In the genomic region with DNA sequence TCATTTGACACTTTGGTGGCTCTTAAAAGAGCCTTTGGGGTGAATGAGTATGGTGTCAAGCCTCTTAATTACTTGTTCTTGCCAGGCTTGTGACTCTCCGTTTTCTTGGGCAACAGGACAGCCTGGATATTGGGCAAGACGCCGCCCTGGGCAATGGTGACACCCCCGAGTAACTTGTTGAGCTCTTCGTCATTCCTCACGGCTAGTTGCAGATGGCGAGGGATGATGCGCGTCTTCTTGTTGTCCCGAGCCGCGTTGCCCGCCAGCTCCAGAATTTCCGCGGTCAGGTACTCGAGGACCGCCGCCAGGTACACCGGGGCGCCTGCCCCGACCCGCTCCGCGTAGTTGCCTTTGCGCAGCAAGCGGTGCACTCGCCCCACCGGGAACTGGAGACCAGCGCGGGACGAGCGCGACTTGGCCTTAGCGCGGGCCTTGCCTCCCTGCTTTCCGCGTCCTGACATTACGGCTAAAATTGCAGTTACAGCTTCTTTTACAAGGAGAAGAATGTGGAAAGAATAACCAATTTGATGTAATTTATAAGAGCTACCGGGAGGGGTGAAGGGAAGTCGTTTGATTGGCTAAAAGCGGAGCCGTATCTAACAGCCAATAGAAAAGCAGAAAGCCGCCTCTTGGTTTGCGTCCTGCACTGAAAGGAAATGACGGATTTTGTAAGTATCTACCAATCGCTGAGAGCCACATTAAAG, we compare ENCODE assay signal across 8 cellular contexts. TPM values are rescaled to one million over a fixed set of nuclear protein-coding genes. Genes with fewer than 3 reads are reported as not detected.
DNase-seq lines count a peak whose midpoint lies in the region; ATAC-seq and TF ChIP-seq lines count a peak whose summit lies in the region.

No MANE protein-coding gene starts in this region.

- H3K4me3 ChIP-seq in GM12875 (ENCODE audit: low read depth, low read length) (peak overlapping the region; percentile 75), adrenal gland (peak overlapping the region; percentile 9 to 81 (median 56))

- peaks cover 9 to 15% of the 10 kb centered on the region in 2 donors for H3K4me1 ChIP-seq in adrenal gland (replicated peaks in 1 of 2)

- WGBS in adrenal gland, 4 donors: 0 to 1% (median 0%) methylated on average over 24 to 46 of the region's 46 CpGs

- intact Hi-C loops in adrenal gland (cut with DNase I) (no loop called here), left cardiac atrium (cut with DNase I) (no loop called here), posterior cingulate gyrus (cut with DNase I) (no loop called here)

- peak overlapping the region; percentile 95 to 100 (median 99) for H3K27ac ChIP-seq in adrenal gland

- ATAC-seq in HG02763 (IDR thresholded peaks at IDR 0.05; ENCODE audit: unreplicated experiment) (peak; percentile 43), left cardiac atrium (peak; percentile 71 to 73)

- H3K36me3 ChIP-seq in adrenal gland (replicated peaks in 1 of 2): no peaks in the 10 kb centered on the region

- H3K27me3 ChIP-seq in adrenal gland: no peaks in the 10 kb centered on the region

- DNase-seq in NCI-H1417 treated with DMSO at 0.1 percent for 48 hours (lab: John Stamatoyannopoulos, UW) (peak; percentile 96), SW 1271 (lab: John Stamatoyannopoulos, UW) (peak; percentile 90 to 98), adrenal gland (peak; percentile 84 to 97 (median 91)), left cardiac atrium (peak; percentile 75), posterior cingulate gyrus (peak; percentile 38 to 95 (median 74)), ureter (ENCODE audit: low spot score) (peak; percentile 91)

- TF ChIP-seq CTCF in GM12875 (IDR thresholded peaks at IDR 0.05; ENCODE audit: borderline replicate concordance, insufficient read depth, low read depth, low read length) (no peak), adrenal gland (IDR thresholded peaks at IDR 0.05) (peak in 3 of 6 experiments; percentile 20 to 41 (median 31))

- peak; percentile 96 to 97 for TF ChIP-seq POLR2A in adrenal gland (IDR thresholded peaks at IDR 0.05)

- H3K9me3 ChIP-seq in adrenal gland (replicated peaks in 1 of 3): no peaks in the 10 kb centered on the region

RNA-seq across cellular contexts. Expression of gene BOLA1, which starts 11.8 kb away (rescaled TPM):
- total RNA-seq in adrenal gland (10 to 100 TPM; 12.3 to 63.8 (median 31.9) TPM), left cardiac atrium (10 to 100 TPM; 13.0 to 16.0 TPM), ureter (16.4 TPM)
- 10 to 100 TPM; 12.2 to 50.2 (median 41.0) TPM for polyA plus RNA-seq in adrenal gland

RNA-seq across cellular contexts. Expression of gene SV2A, which starts 30.0 kb away (rescaled TPM):
- 10 to 100 TPM in 4 of 8 donors, 1 to 10 TPM in 4; 2.8 to 31.8 (median 9.1) TPM for total RNA-seq in adrenal gland
- 10 to 100 TPM; 11.1 to 24.1 (median 12.8) TPM for polyA plus RNA-seq in adrenal gland
- total RNA-seq in left cardiac atrium: 1 to 10 TPM in 1 of 2 donors, under 1 TPM in 1; 0.71 to 1.5 TPM
- 5.5 TPM for total RNA-seq in ureter

RNA-seq across cellular contexts. Expression of gene SF3B4, which starts 40.0 kb away (rescaled TPM):
- total RNA-seq in adrenal gland (10 to 100 TPM; 10.2 to 59.3 (median 35.5) TPM), left cardiac atrium (10 to 100 TPM; 25.4 to 30.7 TPM), ureter (54.2 TPM)
- polyA plus RNA-seq in adrenal gland: 10 to 100 TPM; 41.0 to 83.6 (median 57.5) TPM

RNA-seq across cellular contexts. Expression of gene MTMR11, which starts 49.1 kb away (rescaled TPM):
- 10 to 100 TPM; 21.6 to 70.6 (median 40.2) TPM for total RNA-seq in adrenal gland
- polyA plus RNA-seq in adrenal gland: 10 to 100 TPM; 52.6 to 70.0 (median 60.2) TPM
- total RNA-seq in left cardiac atrium: 1 to 10 TPM; 3.9 to 6.0 TPM
- 14.6 TPM for total RNA-seq in ureter

Comparison
In these comparisons a context has a peak if more than half of its experiments do, and no peak if none do; other contexts are left out.
1. Peak in every context shown above with its lines: DNase-seq, ATAC-seq, H3K4me3 ChIP-seq and H3K27ac ChIP-seq.